ENCODE assay signal across 8 cellular contexts in the genomic region with DNA sequence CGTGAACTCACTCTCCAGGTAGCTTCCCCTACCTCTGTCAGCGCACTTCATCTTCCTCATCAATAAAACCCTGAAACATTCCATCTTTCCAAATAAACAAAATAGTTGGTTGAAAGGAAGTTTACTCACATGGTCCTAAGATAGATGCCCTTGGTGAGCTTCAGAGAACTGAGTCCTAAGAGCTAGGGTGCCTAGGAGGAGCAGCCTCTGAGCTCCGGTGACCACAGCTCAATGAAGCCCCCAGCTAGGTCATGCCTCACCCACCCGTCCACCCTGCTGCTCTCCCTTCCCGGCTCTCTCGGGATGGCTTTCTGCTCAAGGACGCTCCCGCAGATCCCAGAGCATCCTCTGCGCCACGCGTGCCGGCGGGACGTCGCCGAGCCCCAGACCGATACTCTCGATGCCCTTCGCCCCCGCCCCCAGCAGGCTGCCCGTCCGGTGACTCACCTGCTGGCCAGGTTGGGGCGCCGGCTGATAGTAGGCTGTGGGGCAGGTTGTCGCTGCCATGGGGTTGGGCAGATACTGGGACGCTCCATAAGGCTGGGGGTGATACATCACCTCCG. TPM values are rescaled to one million over a fixed set of nuclear protein-coding genes. Genes with fewer than 3 reads are reported as not detected.
DNase-seq lines count a peak whose midpoint lies in the region; ATAC-seq and TF ChIP-seq lines count a peak whose summit lies in the region.

No MANE protein-coding gene starts in this region.

- no peaks in the 10 kb centered on the region for H3K36me3 Mint-ChIP-seq in activated CD4-positive, alpha-beta T cell treated with anti-CD3 and anti-CD28 coated beads for 36 hours (ENCODE audit: low read depth)

- no peaks in the 10 kb centered on the region for H3K27me3 ChIP-seq in adipocyte (replicated peaks; ENCODE audit: control insufficient read depth, insufficient read depth, low read length)
- H3K27me3 ChIP-seq in kidney epithelial cell (ENCODE audit: control insufficient read depth, insufficient read depth, low read length), result peaks cover 5% of the 10 kb centered on the region
- peaks cover 12% of the 10 kb centered on the region for H3K27me3 ChIP-seq in thymus (ENCODE audit: control insufficient read depth, insufficient read depth)

- H3K27me3 Mint-ChIP-seq in activated CD4-positive, alpha-beta T cell treated with anti-CD3 and anti-CD28 coated beads for 36 hours, result peaks cover 23% of the 10 kb centered on the region

- H3K27ac Mint-ChIP-seq in activated CD4-positive, alpha-beta T cell treated with anti-CD3 and anti-CD28 coated beads for 36 hours, result no peak overlapping the region

- DNase-seq in activated CD4-positive, alpha-beta T cell treated with anti-CD3 and anti-CD28 coated beads for 36 hours, result peak; percentile 15
- no peak for DNase-seq in activated CD4-positive, alpha-beta T cell treated with anti-CD3 and anti-CD28 coated beads, Interleukin-2, amount 50 U/mL, for 1 hour
- DNase-seq in adipocyte (ENCODE audit: low read depth) (peak; percentile 66), kidney epithelial cell (ENCODE audit: low read depth) (no peak), substantia nigra (lab: John Stamatoyannopoulos, UW) (no peak), NCI-H1105 (lab: John Stamatoyannopoulos, UW) (no peak)

- H3K9ac ChIP-seq in adipocyte (ENCODE audit: low read length), result peak overlapping the region; percentile 95

- TF ChIP-seq CTCF in kidney epithelial cell (IDR thresholded peaks at IDR 0.05; ENCODE audit: insufficient read depth, low read length, poor library complexity, severe bottlenecking), result no peak

- H3K36me3 ChIP-seq in adipocyte (ENCODE audit: control insufficient read depth, insufficient read depth, low read length, severe bottlenecking) (peaks cover 3% of the 10 kb centered on the region), kidney epithelial cell (ENCODE audit: control insufficient read depth, insufficient read depth, low read length) (no peaks in the 10 kb centered on the region), thymus (ENCODE audit: control insufficient read depth, insufficient read depth) (no peaks in the 10 kb centered on the region)

- CTCF ChIA-PET in activated CD4-positive, alpha-beta T cell treated with anti-CD3 and anti-CD28 coated beads for 36 hours (lab: Charles Lee), result no interaction called here

- 6% methylated on average over 27 of the region's 27 CpGs for WGBS in thymus

- H3K4me1 ChIP-seq in adipocyte (ENCODE audit: control insufficient read depth, insufficient read depth, low read length) (peaks cover 42% of the 10 kb centered on the region), thymus (ENCODE audit: control insufficient read depth, insufficient read depth, low read length) (no peaks in the 10 kb centered on the region)

- H3K27ac ChIP-seq in thymus (ENCODE audit: low read depth) (no peak overlapping the region), substantia nigra (ENCODE audit: low read depth, low read length, poor library complexity, severe bottlenecking) (no peak overlapping the region)

- POLR2A ChIA-PET in activated CD4-positive, alpha-beta T cell treated with anti-CD3 and anti-CD28 coated beads for 36 hours (lab: Charles Lee), result no interaction called here

- H3K9me3 Mint-ChIP-seq in activated CD4-positive, alpha-beta T cell treated with anti-CD3 and anti-CD28 coated beads for 36 hours (ENCODE audit: low read depth), result no peaks in the 10 kb centered on the region

- intact Hi-C loops in activated CD4-positive, alpha-beta T cell treated with anti-CD3 and anti-CD28 coated beads for 36 hours (cut with DNase I, micrococcal nuclease), result no loop called here

- peak; percentile 23 for ATAC-seq in activated CD4-positive, alpha-beta T cell treated with anti-CD3 and anti-CD28 coated beads for 36 hours
- no peak for ATAC-seq in GM21360 (IDR thresholded peaks at IDR 0.05; ENCODE audit: unreplicated experiment)

- no peak overlapping the region for H3K4me3 Mint-ChIP-seq in activated CD4-positive, alpha-beta T cell treated with anti-CD3 and anti-CD28 coated beads for 36 hours

- peaks cover 5% of the 10 kb centered on the region for H3K4me1 Mint-ChIP-seq in activated CD4-positive, alpha-beta T cell treated with anti-CD3 and anti-CD28 coated beads for 36 hours

- H3K4me3 ChIP-seq in adipocyte (ENCODE audit: low read length) (peak overlapping the region; percentile 95), kidney epithelial cell (ENCODE audit: low read depth, low read length) (peak overlapping the region; percentile 65), thymus (ENCODE audit: low read length) (peak overlapping the region; percentile 51)

- H3K9me3 ChIP-seq in adipocyte (ENCODE audit: control insufficient read depth, low read length), result no peaks in the 10 kb centered on the region
- H3K9me3 ChIP-seq in thymus (ENCODE audit: control insufficient read depth), result no peaks in the 10 kb centered on the region

RNA-seq across cellular contexts. Expression of a gene that starts 0.7 kb away (rescaled TPM):
- total RNA-seq in activated CD4-positive, alpha-beta T cell treated with anti-CD3 and anti-CD28 coated beads for 36 hours, result not detected
- 40.6 and 55.7 TPM in 2 replicates for total RNA-seq in kidney epithelial cell
- polyA plus RNA-seq in thymus, result 2.1 TPM

Comparison
In these comparisons a context has a peak if more than half of its experiments do, and no peak if none do; other contexts are left out.
1. DNase-seq: peak in activated CD4-positive, alpha-beta T cell treated with anti-CD3 and anti-CD28 coated beads for 36 hours (single experiment) and adipocyte (single experiment); none in activated CD4-positive, alpha-beta T cell treated with anti-CD3 and anti-CD28 coated beads, Interleukin-2, amount 50 U/mL, for 1 hour (single experiment), kidney epithelial cell (single experiment), substantia nigra (0 of 49) and NCI-H1105 (single experiment).
2. RNA of a gene that starts 0.7 kb away (total RNA-seq): 40.6 to 55.7 TPM in kidney epithelial cell; not detected in activated CD4-positive, alpha-beta T cell treated with anti-CD3 and anti-CD28 coated beads for 36 hours; every median in the first group is over 10 times any median in the second.
3. Peak in every context shown above with its lines, with median percentiles within 50 percentile points of each other: H3K4me3 ChIP-seq.